In the genomic region with DNA sequence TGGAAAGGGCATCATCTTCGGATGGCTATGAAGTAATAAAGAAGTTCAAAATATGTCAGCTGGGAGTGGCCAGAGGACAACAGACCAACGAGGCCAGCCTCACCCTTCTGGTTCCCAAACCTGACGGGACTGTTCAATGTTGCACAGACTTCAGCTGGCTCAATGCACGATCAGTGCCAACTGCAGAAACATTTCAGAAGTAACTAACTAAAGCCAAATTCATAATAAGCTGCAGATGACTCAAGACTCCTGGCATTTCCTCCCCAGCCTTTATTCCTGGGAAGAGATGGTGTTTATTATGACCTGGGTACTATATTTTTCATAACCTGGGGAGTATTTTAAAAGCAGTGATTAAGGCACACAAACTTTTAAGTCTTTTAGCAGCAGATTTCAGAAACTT, we compare ENCODE assay signal across 13 cellular contexts. TPM values are rescaled to one million over a fixed set of nuclear protein-coding genes. Genes with fewer than 3 reads are reported as not detected.
DNase-seq lines count a peak whose midpoint lies in the region; ATAC-seq and TF ChIP-seq lines count a peak whose summit lies in the region.
"Had no signal": no experiment of that assay in that cellular context is flagged by ENCODE, and none has a peak within 500 bp of the region (broad histone marks: within the 10 kb centered on the region; RNA-seq: fewer than 3 reads in every experiment).

No MANE protein-coding gene starts in this region.

- TF ChIP-seq POLR2A in prostate gland (IDR thresholded peaks at IDR 0.05): no peak

- TF ChIP-seq CTCF in Calu3 (IDR thresholded peaks at IDR 0.05; ENCODE audit: unreplicated experiment): no peak
- TF ChIP-seq CTCF in epithelial cell of esophagus (IDR thresholded peaks at IDR 0.05; ENCODE audit: insufficient read depth, low read depth, low read length, missing control alignments): no peak
- TF ChIP-seq CTCF in prostate gland (IDR thresholded peaks at IDR 0.05): no peak
- TF ChIP-seq CTCF in upper lobe of right lung (IDR thresholded peaks at IDR 0.05): no peak

- no peak overlapping the region for H3K27ac ChIP-seq in prostate gland
- H3K27ac ChIP-seq in upper lobe of right lung: no peak overlapping the region

- no peaks in the 10 kb centered on the region for H3K9me3 ChIP-seq in prostate gland
- no peaks in the 10 kb centered on the region for H3K9me3 ChIP-seq in upper lobe of right lung

- no peaks in the 10 kb centered on the region for H3K36me3 Mint-ChIP-seq in Calu3 (ENCODE audit: insufficient read depth, unreplicated experiment)
- H3K36me3 Mint-ChIP-seq: CD4-positive, CD25-positive, alpha-beta regulatory T cell had no signal

- H3K4me3 Mint-ChIP-seq in Calu3 (ENCODE audit: low read depth, unreplicated experiment): no peak overlapping the region
- H3K4me3 Mint-ChIP-seq: CD4-positive, CD25-positive, alpha-beta regulatory T cell; central memory CD8-positive, alpha-beta T cell had no signal

- peaks cover 8% of the 10 kb centered on the region for H3K4me1 ChIP-seq in prostate gland (replicated peaks)
- H3K4me1 ChIP-seq in upper lobe of right lung: peaks cover 5% of the 10 kb centered on the region

- no peak overlapping the region for H3K27ac Mint-ChIP-seq in Calu3 (ENCODE audit: unreplicated experiment)
- H3K27ac Mint-ChIP-seq: CD4-positive, CD25-positive, alpha-beta regulatory T cell had no signal

- peak; percentile 32 for DNase-seq in Calu3
- DNase-seq in RKO (ENCODE audit: low spot score): peak; percentile 35
- DNase-seq in epithelial cell of esophagus (ENCODE audit: low read depth): peak; percentile 87
- DNase-seq in prostate gland (ENCODE audit: low spot score): peak; percentile 58
- no peak for DNase-seq in cerebellar cortex (ENCODE audit: low spot score)
- no peak for DNase-seq in COLO668 (lab: John Stamatoyannopoulos, UW; ENCODE audit: unreplicated experiment)
- no peak for DNase-seq in upper lobe of right lung
- DNase-seq: activated T-cell treated with anti-CD3 and anti-CD28 coated beads for 4 hours; CD4-positive, CD25-positive, alpha-beta regulatory T cell; NCI-H1694 treated with DMSO at 0.1 percent for 48 hours had no signal

- H3K36me3 ChIP-seq in prostate gland (no peaks in the 10 kb centered on the region), upper lobe of right lung (no peaks in the 10 kb centered on the region)

- H3K27me3 ChIP-seq in prostate gland (replicated peaks; ENCODE audit: insufficient read depth) (peaks cover 4% of the 10 kb centered on the region), upper lobe of right lung (peaks cover 26% of the 10 kb centered on the region)

- peaks cover 17% of the 10 kb centered on the region for H3K4me1 Mint-ChIP-seq in Calu3 (ENCODE audit: low read depth, unreplicated experiment)
- H3K4me1 Mint-ChIP-seq: central memory CD8-positive, alpha-beta T cell had no signal

- 11% methylated on average over 4 of the region's 4 CpGs for WGBS in prostate gland

- BruUV-seq in Calu3 (replicated peaks; lab: Mats Ljungman, UMichigan): no TSS peak

- H3K4me3 ChIP-seq in epithelial cell of esophagus (ENCODE audit: low read length) (no peak overlapping the region), prostate gland (no peak overlapping the region), upper lobe of right lung (no peak overlapping the region)

- ATAC-seq in upper lobe of right lung: no peak
- ATAC-seq in HG02938 (IDR thresholded peaks at IDR 0.05; ENCODE audit: unreplicated experiment): no peak
- ATAC-seq: sciatic nerve had no signal

- intact Hi-C loops in Calu3 (cut with micrococcal nuclease; ENCODE audit: unreplicated experiment): loop anchor here (10.0 kb wide), 2 partner anchors 97 to 407 kb away; partner anchors contain the start of gene PDIA6
- intact Hi-C loops in prostate gland (cut with DNase I): no loop called here
- intact Hi-C loops in upper lobe of right lung (cut with DNase I): no loop called here

- CTCF ChIA-PET in Calu3 (lab: Charles Lee): no interaction called here

- H3K27me3 Mint-ChIP-seq in Calu3 (ENCODE audit: unreplicated experiment): peaks cover 44% of the 10 kb centered on the region

- H3K9me3 Mint-ChIP-seq in Calu3 (ENCODE audit: low read depth, unreplicated experiment): no peaks in the 10 kb centered on the region
- H3K9me3 Mint-ChIP-seq: CD4-positive, CD25-positive, alpha-beta regulatory T cell; central memory CD8-positive, alpha-beta T cell had no signal

RNA-seq across cellular contexts. Expression of gene ATP6V1C2, which starts 3.8 kb away (rescaled TPM):
- 0.28 and 0.61 TPM in 2 replicates for total RNA-seq in Calu3 (2022)
- total RNA-seq in prostate gland: 1 to 10 TPM in 1 of 2 donors, under 1 TPM in 1; 0.41 to 4.0 TPM
- total RNA-seq in upper lobe of right lung: not detected
- total RNA-seq: CD4-positive, CD25-positive, alpha-beta regulatory T cell had no signal

RNA-seq across cellular contexts. Expression of gene NOL10, which starts 27.9 kb away (rescaled TPM):
- total RNA-seq in Calu3 (2022) (31.3 and 32.6 TPM in 2 replicates), prostate gland (10 to 100 TPM; 22.3 to 22.6 TPM), upper lobe of right lung (19.9 TPM)

Comparison
In these comparisons a context has a peak if more than half of its experiments do, and no peak if none do; other contexts are left out.
1. DNase-seq: peak in Calu3 (single experiment), RKO (single experiment), epithelial cell of esophagus (single experiment) and prostate gland (single experiment); none in cerebellar cortex (single experiment), COLO668 (single experiment) and upper lobe of right lung (single experiment).